Comparison of ENCODE assay signal across 1 cellular context in genomic region chr3:48617559-48617958, GRCh38.
TF ChIP-seq lines count a peak whose summit lies in the region.

No MANE protein-coding gene starts in this region.

TF ChIP-seq in HepG2, 621 proteins besides CTCF, POLR2A, EP300 and RAD21 (continues in another document):
- TF ChIP-seq AHDC1 (CRISPR knock-in tag; IDR thresholded peaks at IDR 0.05; ENCODE audit: borderline replicate concordance): 0 out of 2 replicates have a peak, but pooled peaks have one; percentile 9
- TF ChIP-seq PHF8 (CRISPR knock-in tag; IDR thresholded peaks at IDR 0.05): 0 out of 2 replicates have a peak, but pooled peaks have one; percentile 2
- TF ChIP-seq ELF3 (CRISPR knock-in tag; IDR thresholded peaks at IDR 0.05): no peak
- no peak for TF ChIP-seq SOX13 (IDR thresholded peaks at IDR 0.05)
- no peak for TF ChIP-seq SOX13 (CRISPR knock-in tag; conservative IDR thresholded peaks at IDR 0.05 in 1 of 2, IDR thresholded peaks at IDR 0.05 in 1 of 2)
- TF ChIP-seq KLF12 (CRISPR knock-in tag; IDR thresholded peaks at IDR 0.05; ENCODE audit: borderline replicate concordance): no peak
- TF ChIP-seq NR2F1 (CRISPR knock-in tag; IDR thresholded peaks at IDR 0.05): no peak
- no peak for TF ChIP-seq REPIN1 (CRISPR knock-in tag; IDR thresholded peaks at IDR 0.05; ENCODE audit: borderline replicate concordance, low read depth)
- no peak for TF ChIP-seq GLI4 (CRISPR knock-in tag; IDR thresholded peaks at IDR 0.05; ENCODE audit: borderline replicate concordance)
- TF ChIP-seq ZBTB8A (CRISPR knock-in tag; IDR thresholded peaks at IDR 0.05; ENCODE audit: borderline replicate concordance, low read depth): no peak
- TF ChIP-seq TRIM22 (IDR thresholded peaks at IDR 0.05): no peak
- TF ChIP-seq ZNF3 (CRISPR knock-in tag; IDR thresholded peaks at IDR 0.05): no peak
- TF ChIP-seq ARNT2 (CRISPR knock-in tag; IDR thresholded peaks at IDR 0.05; ENCODE audit: low read depth): peak; percentile 7; the same call in 1 of the 2 replicates
- TF ChIP-seq GATA4 (IDR thresholded peaks at IDR 0.05; ENCODE audit: borderline replicate concordance, low read depth): no peak
- TF ChIP-seq, protein P1, sequence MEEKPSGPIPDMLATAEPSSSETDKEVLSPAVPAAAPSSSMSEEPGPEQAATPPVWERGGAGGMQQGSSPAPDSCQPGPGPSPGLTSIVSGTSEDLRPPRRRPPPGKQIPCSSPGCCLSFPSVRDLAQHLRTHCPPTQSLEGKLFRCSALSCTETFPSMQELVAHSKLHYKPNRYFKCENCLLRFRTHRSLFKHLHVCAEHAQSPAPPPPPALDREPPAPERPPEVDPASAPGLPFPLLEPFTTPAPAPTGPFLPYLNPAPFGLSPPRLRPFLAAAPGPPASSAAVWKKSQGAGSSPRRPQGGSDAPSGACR (CRISPR knock-in tag; IDR thresholded peaks at IDR 0.05): no peak; the same call in 1 of the 2 replicates
- no peak for TF ChIP-seq ZNF24 (IDR thresholded peaks at IDR 0.05)
- TF ChIP-seq IKZF5 (CRISPR knock-in tag; IDR thresholded peaks at IDR 0.05): no peak
- no peak for TF ChIP-seq TOPORS (CRISPR knock-in tag; IDR thresholded peaks at IDR 0.05)
- no peak for TF ChIP-seq ZNF362 (CRISPR knock-in tag; IDR thresholded peaks at IDR 0.05; ENCODE audit: borderline replicate concordance)
- TF ChIP-seq ZNF256 (CRISPR knock-in tag; conservative IDR thresholded peaks at IDR 0.05): no peak
- TF ChIP-seq ZNF670 (CRISPR knock-in tag; IDR thresholded peaks at IDR 0.05; ENCODE audit: borderline replicate concordance): peak; percentile 70; the same call in 1 of the 2 replicates
- TF ChIP-seq TFDP1 (CRISPR knock-in tag; IDR thresholded peaks at IDR 0.05; ENCODE audit: borderline replicate concordance): no peak
- TF ChIP-seq YEATS4 (CRISPR knock-in tag; IDR thresholded peaks at IDR 0.05; ENCODE audit: borderline replicate concordance): no peak
- TF ChIP-seq, protein P2, sequence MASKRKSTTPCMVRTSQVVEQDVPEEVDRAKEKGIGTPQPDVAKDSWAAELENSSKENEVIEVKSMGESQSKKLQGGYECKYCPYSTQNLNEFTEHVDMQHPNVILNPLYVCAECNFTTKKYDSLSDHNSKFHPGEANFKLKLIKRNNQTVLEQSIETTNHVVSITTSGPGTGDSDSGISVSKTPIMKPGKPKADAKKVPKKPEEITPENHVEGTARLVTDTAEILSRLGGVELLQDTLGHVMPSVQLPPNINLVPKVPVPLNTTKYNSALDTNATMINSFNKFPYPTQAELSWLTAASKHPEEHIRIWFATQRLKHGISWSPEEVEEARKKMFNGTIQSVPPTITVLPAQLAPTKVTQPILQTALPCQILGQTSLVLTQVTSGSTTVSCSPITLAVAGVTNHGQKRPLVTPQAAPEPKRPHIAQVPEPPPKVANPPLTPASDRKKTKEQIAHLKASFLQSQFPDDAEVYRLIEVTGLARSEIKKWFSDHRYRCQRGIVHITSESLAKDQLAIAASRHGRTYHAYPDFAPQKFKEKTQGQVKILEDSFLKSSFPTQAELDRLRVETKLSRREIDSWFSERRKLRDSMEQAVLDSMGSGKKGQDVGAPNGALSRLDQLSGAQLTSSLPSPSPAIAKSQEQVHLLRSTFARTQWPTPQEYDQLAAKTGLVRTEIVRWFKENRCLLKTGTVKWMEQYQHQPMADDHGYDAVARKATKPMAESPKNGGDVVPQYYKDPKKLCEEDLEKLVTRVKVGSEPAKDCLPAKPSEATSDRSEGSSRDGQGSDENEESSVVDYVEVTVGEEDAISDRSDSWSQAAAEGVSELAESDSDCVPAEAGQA (IDR thresholded peaks at IDR 0.05; ENCODE audit: low read depth): no peak
- TF ChIP-seq, protein P2 (CRISPR knock-in tag; IDR thresholded peaks at IDR 0.05; ENCODE audit: borderline replicate concordance): no peak
- TF ChIP-seq ISL2 (CRISPR knock-in tag; IDR thresholded peaks at IDR 0.05): no peak
- TF ChIP-seq SPEN (CRISPR knock-in tag; IDR thresholded peaks at IDR 0.05; ENCODE audit: low read depth): no peak
- no peak for TF ChIP-seq ZNF12 (CRISPR knock-in tag; IDR thresholded peaks at IDR 0.05)
- no peak for TF ChIP-seq ARID3A (IDR thresholded peaks at IDR 0.05; ENCODE audit: low read depth, low read length)
- no peak for TF ChIP-seq AHR (CRISPR knock-in tag; IDR thresholded peaks at IDR 0.05)
- TF ChIP-seq GATAD1 (CRISPR knock-in tag; IDR thresholded peaks at IDR 0.05): no peak
- TF ChIP-seq IRX3 (CRISPR knock-in tag; IDR thresholded peaks at IDR 0.05; ENCODE audit: borderline replicate concordance, low read depth): no peak
- no peak for TF ChIP-seq ZNF546 (CRISPR knock-in tag; conservative IDR thresholded peaks at IDR 0.05)
- TF ChIP-seq MEIS2 (CRISPR knock-in tag; IDR thresholded peaks at IDR 0.05): no peak
- no peak for TF ChIP-seq ZSCAN5A (CRISPR knock-in tag; IDR thresholded peaks at IDR 0.05; ENCODE audit: borderline replicate concordance)
- TF ChIP-seq ZNF562 (CRISPR knock-in tag; IDR thresholded peaks at IDR 0.05; ENCODE audit: borderline replicate concordance): peak; percentile 99
- no peak for TF ChIP-seq ADNP (CRISPR knock-in tag; IDR thresholded peaks at IDR 0.05)
- no peak for TF ChIP-seq ZNF510 (CRISPR knock-in tag; IDR thresholded peaks at IDR 0.05; ENCODE audit: low read depth)
- no peak for TF ChIP-seq SP140L (CRISPR knock-in tag; IDR thresholded peaks at IDR 0.05; ENCODE audit: borderline replicate concordance)
